Comparison of ENCODE assay signal across 11 cellular contexts in genomic region chr1:208203848-208204609, GRCh38. TPM values are rescaled to one million over a fixed set of nuclear protein-coding genes. Genes with fewer than 3 reads are reported as not detected.
DNase-seq lines count a peak whose midpoint lies in the region; ATAC-seq and TF ChIP-seq lines count a peak whose summit lies in the region.
"Had no signal": no experiment of that assay in that cellular context is flagged by ENCODE, and none has a peak within 500 bp of the region (broad histone marks: within the 10 kb centered on the region; RNA-seq: fewer than 3 reads in every experiment).

No MANE protein-coding gene starts in this region.

- WGBS in mesendoderm (ENCODE audit: extremely low coverage, insufficient coverage, low lambda C conversion rate), result 100% methylated on average over 1 of the region's 7 CpGs

- peaks cover 3% of the 10 kb centered on the region for H3K79me2 ChIP-seq in mesendoderm (ENCODE audit: control insufficient read depth, insufficient read depth, low read length)

- intact Hi-C loops in Right ventricle myocardium inferior (cut with DNase I) (loop anchor here (5.0 kb wide), 1 partner anchor 38 kb away; the partner anchor contains the start of gene PLXNA2), cardiac septum (cut with DNase I) (loop anchor here (2.0 kb wide), 2 partner anchors 15 to 35 kb away; no protein-coding TSS in a partner anchor), dorsolateral prefrontal cortex (cut with DNase I) (no loop called here)

- ATAC-seq in Right ventricle myocardium inferior (peak; percentile 14), GM21515 (IDR thresholded peaks at IDR 0.05; ENCODE audit: unreplicated experiment) (no peak)

- H3K4me2 ChIP-seq in mesendoderm (ENCODE audit: low read length), result no peak overlapping the region

- H3K4me1 ChIP-seq in mesendoderm (ENCODE audit: control insufficient read depth, low read depth, low read length), result peaks cover 21% of the 10 kb centered on the region

- no peak overlapping the region for H4K5ac ChIP-seq in mesendoderm (ENCODE audit: low read length)

- peak overlapping the region in 54 of 59 donors; percentile 8 to 84 (median 62) for H3K27ac ChIP-seq in dorsolateral prefrontal cortex
- peak overlapping the region; percentile 1 for H3K27ac ChIP-seq in mesendoderm (ENCODE audit: low read depth, low read length)

- no peak overlapping the region for H2BK15ac ChIP-seq in mesendoderm (replicated peaks; ENCODE audit: low read depth)

- peaks cover 0 to 16% (median 0%) of the 10 kb centered on the region in 45 donors for H3K27me3 ChIP-seq in dorsolateral prefrontal cortex
- no peaks in the 10 kb centered on the region for H3K27me3 ChIP-seq in mesendoderm (ENCODE audit: insufficient read depth, low read length, poor library complexity)
- H3K27me3 ChIP-seq: ovary had no signal

- H3K56ac ChIP-seq in mesendoderm (ENCODE audit: low read length), result peak overlapping the region; percentile 30

- H3K18ac ChIP-seq in mesendoderm (ENCODE audit: low read length), result no peak overlapping the region

- H3K23ac ChIP-seq in mesendoderm (ENCODE audit: low read length), result no peak overlapping the region

- H4K8ac ChIP-seq in mesendoderm (ENCODE audit: low read depth, low read length), result no peak overlapping the region

- peaks cover 8% of the 10 kb centered on the region for H3K36me3 ChIP-seq in mesendoderm (ENCODE audit: control insufficient read depth, insufficient read depth, low read length)
- H3K36me3 ChIP-seq: ovary had no signal

- H3K4me3 ChIP-seq in dorsolateral prefrontal cortex, result no peak overlapping the region
- no peak overlapping the region for H3K4me3 ChIP-seq in mesendoderm (ENCODE audit: low read length)
- H3K4me3 ChIP-seq: ovary had no signal

- H2AK5ac ChIP-seq in mesendoderm (ENCODE audit: low read length), result no peak overlapping the region

- no peak overlapping the region for H2BK5ac ChIP-seq in mesendoderm (ENCODE audit: low read length)

- in situ Hi-C loops in GM13976 (cut with MboI; ENCODE audit: low sequenced_read_pairs, unreplicated experiment), result no loop called here

- no peak for DNase-seq in Right ventricle myocardium inferior (ENCODE audit: missing footprints)
- DNase-seq in cardiac septum (ENCODE audit: low spot score), result no peak
- DNase-seq in dorsolateral prefrontal cortex, result no peak
- DNase-seq in mesendoderm, result peak; percentile 83
- no peak for DNase-seq in GM13976 (ENCODE audit: low spot score)
- no peak for DNase-seq in AG08396 (ENCODE audit: low spot score)
- DNase-seq in central memory CD4-positive, alpha-beta T cell, result no peak
- DNase-seq: activated CD4-positive, alpha-beta T cell treated with anti-CD3 and anti-CD28 coated beads for 4 hours; ovary; stimulated activated CD8-positive, alpha-beta memory T cell treated with anti-CD3 and anti-CD28 coated beads, Interleukin-4, amount 100 ng/mL, for 48 hours had no signal

- H3K4ac ChIP-seq in mesendoderm (ENCODE audit: low read depth, low read length), result no peak overlapping the region

- no peak overlapping the region for H2BK120ac ChIP-seq in mesendoderm (ENCODE audit: low read depth, low read length)

- no peak overlapping the region for H3K9ac ChIP-seq in mesendoderm (ENCODE audit: low read length)

- peaks cover 12% of the 10 kb centered on the region for H3K79me1 ChIP-seq in mesendoderm (ENCODE audit: low read length)

- TF ChIP-seq CTCF in dorsolateral prefrontal cortex (IDR thresholded peaks at IDR 0.05 in 54 of 56, conservative IDR thresholded peaks at IDR 0.05 in 2 of 56; ENCODE audit: low read depth in 1 of 56, partially characterized antibody in 56 of 56), result no peak
- no peak for TF ChIP-seq CTCF in GM13976 (IDR thresholded peaks at IDR 0.05; ENCODE audit: borderline replicate concordance, control extremely low read depth, extremely low read depth, insufficient read depth, missing control alignments)

RNA-seq across cellular contexts. Expression of gene PLXNA2, which starts 40.2 kb away (rescaled TPM):
- total RNA-seq in Right ventricle myocardium inferior (15.3 TPM), cardiac septum (23.8 TPM), dorsolateral prefrontal cortex (100 to 1,000 TPM in 36 of 120 experiments, 10 to 100 TPM in 84; 39.8 to 132 (median 90.8) TPM)
- polyA plus RNA-seq in mesendoderm (2013, experiment 1 of 2), result 7.9 TPM
- 7.4 TPM for polyA plus RNA-seq in mesendoderm (2013, experiment 2 of 2)

Comparison
In these comparisons a context has a peak if more than half of its experiments do, and no peak if none do; other contexts are left out.
1. intact Hi-C loops: an anchor here in Right ventricle myocardium inferior (5.0 kb wide) and cardiac septum (2.0 kb wide); none called in dorsolateral prefrontal cortex.